In the genomic region with DNA sequence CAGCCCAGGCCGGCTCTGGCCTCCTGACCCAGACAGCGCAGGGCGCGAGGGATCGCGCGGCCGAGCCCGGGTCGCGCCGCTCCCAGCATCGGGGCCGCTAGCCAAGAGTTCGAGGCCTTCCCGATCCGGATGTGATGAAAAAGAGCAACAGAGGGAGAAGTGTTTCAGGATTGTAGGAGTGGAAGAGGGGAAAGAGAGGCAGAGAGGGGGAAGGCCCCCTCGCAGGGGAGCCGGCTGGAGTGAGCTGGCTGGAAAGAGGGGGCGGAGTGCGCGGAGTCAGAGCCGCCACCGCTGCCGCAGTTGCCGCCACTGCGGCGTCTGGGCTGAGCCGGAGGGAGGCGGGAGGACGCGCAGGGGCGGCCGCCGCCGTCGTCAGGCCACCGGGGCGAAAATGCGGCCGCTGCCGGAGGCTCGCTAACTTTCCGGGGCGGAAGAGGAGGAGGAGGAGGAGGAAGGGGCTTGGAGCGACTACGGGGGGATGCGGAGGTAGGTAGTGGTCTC, we compare ENCODE assay signal across 8 cellular contexts. TPM values are rescaled to one million over a fixed set of nuclear protein-coding genes. Genes with fewer than 3 reads are reported as not detected.
DNase-seq lines count a peak whose midpoint lies in the region; ATAC-seq, FAIRE-seq and TF ChIP-seq lines count a peak whose summit lies in the region.

No MANE protein-coding gene starts in this region.

- WGBS in iPS DF 6.9 (ENCODE audit: insufficient coverage, insufficient read length) = no CpG with 5 or more reads among the region's 48 CpGs
- WGBS in small intestine, 3 donors = 0 to 1% (median 1%) methylated on average over 42 to 48 of the region's 48 CpGs

- FAIRE-seq in small intestine (lab: Jason Lieb, UNC) = no peak

- no peaks in the 10 kb centered on the region for H3K9me3 ChIP-seq in iPS DF 6.9 (ENCODE audit: control insufficient read depth, insufficient read depth, low read length)
- H3K9me3 ChIP-seq in small intestine (ENCODE audit: control insufficient read depth, low read depth) = no peaks in the 10 kb centered on the region

- in situ Hi-C loops in ACHN (cut with HindIII; ENCODE audit: low pct_ligation_motif_present, low pct_unique_long_range_greater_than_20kb, low sequenced_read_pairs) = no loop called here

- H3K4me1 ChIP-seq in iPS DF 6.9 (ENCODE audit: control insufficient read depth, insufficient read depth, low read length) (no peaks in the 10 kb centered on the region), small intestine (ENCODE audit: control insufficient read depth in 2 of 2, insufficient read depth in 1 of 2, low read depth in 1 of 2, low read length in 1 of 2) (peaks cover 0 to 4% of the 10 kb centered on the region in 2 donors)

- peak overlapping the region; percentile 77; the same call in 1 of the 2 replicates for H3K4me3 ChIP-seq in iPS DF 6.9 (ENCODE audit: low read length)
- H3K4me3 ChIP-seq in small intestine (ENCODE audit: low read depth in 1 of 2, low read length in 2 of 2) = peak overlapping the region; percentile 77 to 90

- H3K27ac ChIP-seq in iPS DF 6.9 (ENCODE audit: low read length) (no peak overlapping the region), small intestine (ENCODE audit: low read depth in 1 of 2, low read length in 1 of 2) (peak overlapping the region; percentile 80 to 97)

- ATAC-seq in GM18909 (IDR thresholded peaks at IDR 0.05; ENCODE audit: poor library complexity, unreplicated experiment) (peak; percentile 43), HG03135 (IDR thresholded peaks at IDR 0.05; ENCODE audit: unreplicated experiment) (peak; percentile 43), SK-N-SH treated with all-trans-retinoic acid at 6 μM for 48 hours (peak; percentile 81)

- no peaks in the 10 kb centered on the region for H3K36me3 ChIP-seq in iPS DF 6.9 (ENCODE audit: control insufficient read depth, insufficient read depth, low read length)
- H3K36me3 ChIP-seq in small intestine (ENCODE audit: control insufficient read depth in 2 of 2, insufficient read depth in 2 of 2, low read length in 2 of 2) = no peaks in the 10 kb centered on the region

- DNase-seq in ACHN (peak; percentile 64), amniotic epithelial cell (ENCODE audit: low read depth) (peak; percentile 34), iPS DF 6.9 (ENCODE audit: low read depth, low spot score) (no peak), small intestine (peak; percentile 7), MV-4-11 (lab: John Stamatoyannopoulos, UW) (no peak)

- H3K27me3 ChIP-seq in iPS DF 6.9 (ENCODE audit: control insufficient read depth, insufficient read depth, low read length) (no peaks in the 10 kb centered on the region), small intestine (ENCODE audit: control insufficient read depth in 2 of 2, insufficient read depth in 2 of 2, low read length in 2 of 2) (no peaks in the 10 kb centered on the region)

TF ChIP-seq in SK-N-SH treated with all-trans-retinoic acid at 6 μM for 48 hours, 23 proteins besides CTCF, POLR2A, EP300 and RAD21:
- no peak for TF ChIP-seq POU6F1 (CRISPR knock-in tag; IDR thresholded peaks at IDR 0.05; ENCODE audit: borderline replicate concordance, low read depth)
- TF ChIP-seq PATZ1 (CRISPR knock-in tag; IDR thresholded peaks at IDR 0.05; ENCODE audit: borderline replicate concordance) = no peak
- no peak for TF ChIP-seq OSR1 (CRISPR knock-in tag; IDR thresholded peaks at IDR 0.05)
- no peak for TF ChIP-seq TCF4 (CRISPR knock-in tag; IDR thresholded peaks at IDR 0.05; ENCODE audit: borderline replicate concordance)
- TF ChIP-seq ZC3H10 (CRISPR knock-in tag; IDR thresholded peaks at IDR 0.05) = no peak
- TF ChIP-seq, protein P1, sequence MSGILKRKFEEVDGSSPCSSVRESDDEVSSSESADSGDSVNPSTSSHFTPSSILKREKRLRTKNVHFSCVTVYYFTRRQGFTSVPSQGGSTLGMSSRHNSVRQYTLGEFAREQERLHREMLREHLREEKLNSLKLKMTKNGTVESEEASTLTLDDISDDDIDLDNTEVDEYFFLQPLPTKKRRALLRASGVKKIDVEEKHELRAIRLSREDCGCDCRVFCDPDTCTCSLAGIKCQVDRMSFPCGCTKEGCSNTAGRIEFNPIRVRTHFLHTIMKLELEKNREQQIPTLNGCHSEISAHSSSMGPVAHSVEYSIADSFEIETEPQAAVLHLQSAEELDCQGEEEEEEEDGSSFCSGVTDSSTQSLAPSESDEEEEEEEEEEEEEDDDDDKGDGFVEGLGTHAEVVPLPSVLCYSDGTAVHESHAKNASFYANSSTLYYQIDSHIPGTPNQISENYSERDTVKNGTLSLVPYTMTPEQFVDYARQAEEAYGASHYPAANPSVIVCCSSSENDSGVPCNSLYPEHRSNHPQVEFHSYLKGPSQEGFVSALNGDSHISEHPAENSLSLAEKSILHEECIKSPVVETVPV (CRISPR knock-in tag; IDR thresholded peaks at IDR 0.05) = no peak
- TF ChIP-seq SNAI2 (CRISPR knock-in tag; IDR thresholded peaks at IDR 0.05) = no peak
- no peak for TF ChIP-seq PPARA (CRISPR knock-in tag; IDR thresholded peaks at IDR 0.05; ENCODE audit: borderline replicate concordance)
- no peak for TF ChIP-seq ISL1 (CRISPR knock-in tag; IDR thresholded peaks at IDR 0.05)
- no peak for TF ChIP-seq ZNF8 (CRISPR knock-in tag; IDR thresholded peaks at IDR 0.05)
- TF ChIP-seq TOX (CRISPR knock-in tag; IDR thresholded peaks at IDR 0.05; ENCODE audit: borderline replicate concordance) = no peak
TF ChIP-seq in SK-N-SH treated with all-trans-retinoic acid at 6 μM for 48 hours: peak in this region for 0.

RNA-seq across cellular contexts. Expression of gene MDFIC, which starts 0.3 kb away (rescaled TPM):
- polyA plus RNA-seq in small intestine = 1 to 10 TPM in 2 of 3 donors, under 1 TPM in 1; 0.67 to 5.1 (median 4.7) TPM

Comparison
In these comparisons a context has a peak if more than half of its experiments do, and no peak if none do; other contexts are left out.
1. DNase-seq: peak in ACHN (single experiment), amniotic epithelial cell (single experiment) and small intestine (single experiment); none in iPS DF 6.9 (single experiment) and MV-4-11 (single experiment).
2. Peak in every context shown above with its lines, with median percentiles within 50 percentile points of each other: ATAC-seq.